ENCODE assay signal across 8 cellular contexts in genomic region chr4:183444953-183445543, GRCh38. TPM values are rescaled to one million over a fixed set of nuclear protein-coding genes. Genes with fewer than 3 reads are reported as not detected.
DNase-seq lines count a peak whose midpoint lies in the region; FAIRE-seq and TF ChIP-seq lines count a peak whose summit lies in the region.

No MANE protein-coding gene starts in this region.

- H3K27ac Mint-ChIP-seq in activated CD4-positive, alpha-beta T cell treated with anti-CD3 and anti-CD28 coated beads, Interleukin-2, amount 10 ng/mL, durations not matched to agents 7 days and 5 days: peak overlapping the region; percentile 98
- H3K27ac Mint-ChIP-seq in astrocyte (ENCODE audit: unreplicated experiment): peak overlapping the region; percentile 83

- peaks cover 47% of the 10 kb centered on the region for H3K36me3 Mint-ChIP-seq in activated CD4-positive, alpha-beta T cell treated with anti-CD3 and anti-CD28 coated beads, Interleukin-2, amount 10 ng/mL, durations not matched to agents 7 days and 5 days (ENCODE audit: low read depth)
- H3K36me3 Mint-ChIP-seq in astrocyte (ENCODE audit: low read depth, unreplicated experiment): peaks cover 9% of the 10 kb centered on the region

- H3K79me2 ChIP-seq in astrocyte (ENCODE audit: insufficient read depth, low read length): peaks cover 36% of the 10 kb centered on the region

- H3K27me3 ChIP-seq in H7 (ENCODE audit: control insufficient read depth, insufficient read depth, low read length) (no peaks in the 10 kb centered on the region), MG63 (no peaks in the 10 kb centered on the region), astrocyte (ENCODE audit: insufficient read depth, low read length) (no peaks in the 10 kb centered on the region), iPS-20b (ENCODE audit: insufficient read depth, low read length) (no peaks in the 10 kb centered on the region)

- H3K9ac ChIP-seq in astrocyte (ENCODE audit: low read length) (peak overlapping the region; percentile 96), iPS-20b (ENCODE audit: low read depth, low read length) (peak overlapping the region; percentile 95)

- H3K27ac ChIP-seq in astrocyte (ENCODE audit: low read depth, low read length) (peak overlapping the region; percentile 96), iPS-20b (ENCODE audit: low read length) (peak overlapping the region; percentile 85)

- peak overlapping the region; percentile 98 for H3K4me2 ChIP-seq in astrocyte (ENCODE audit: low read length)

- peak overlapping the region; percentile 98 for H3K4me3 ChIP-seq in H7 (ENCODE audit: insufficient read depth, low read depth, low read length)
- H3K4me3 ChIP-seq in MG63: peak overlapping the region; percentile 86
- H3K4me3 ChIP-seq in astrocyte (ENCODE audit: insufficient read depth, low read depth, low read length): peak overlapping the region; percentile 85
- H3K4me3 ChIP-seq in iPS-20b (ENCODE audit: low read length): peak overlapping the region; percentile 98

- FAIRE-seq in astrocyte (lab: Jason Lieb, UNC): no peak

- no peaks in the 10 kb centered on the region for H3K9me3 Mint-ChIP-seq in activated CD4-positive, alpha-beta T cell treated with anti-CD3 and anti-CD28 coated beads, Interleukin-2, amount 10 ng/mL, durations not matched to agents 7 days and 5 days
- no peaks in the 10 kb centered on the region for H3K9me3 Mint-ChIP-seq in astrocyte (ENCODE audit: unreplicated experiment)

- H3K9me3 ChIP-seq in MG63 (no peaks in the 10 kb centered on the region), astrocyte (ENCODE audit: insufficient read depth, low read depth, low read length) (no peaks in the 10 kb centered on the region), iPS-20b (ENCODE audit: insufficient read depth, low read depth, low read length) (no peaks in the 10 kb centered on the region)

- TF ChIP-seq CTCF in astrocyte (IDR thresholded peaks at IDR 0.05; ENCODE audit: insufficient read depth, low read depth, low read length): no peak

- H3K4me1 Mint-ChIP-seq in activated CD4-positive, alpha-beta T cell treated with anti-CD3 and anti-CD28 coated beads, Interleukin-2, amount 10 ng/mL, durations not matched to agents 7 days and 5 days: peaks cover 51% of the 10 kb centered on the region
- H3K4me1 Mint-ChIP-seq in astrocyte (ENCODE audit: low read depth, unreplicated experiment): peaks cover 19% of the 10 kb centered on the region

- CTCF ChIA-PET in activated CD4-positive, alpha-beta T cell treated with anti-CD3 and anti-CD28 coated beads, Interleukin-2, amount 10 ng/mL, durations not matched to agents 7 days and 5 days (lab: Charles Lee): interaction anchor here (0.7 to 1.4 kb wide), 2 partner anchors 8 to 19 kb away, joined by 3 to 5 read pairs; no protein-coding TSS in a partner anchor

- no peak for DNase-seq in activated CD4-positive, alpha-beta T cell treated with anti-CD3 and anti-CD28 coated beads, Interleukin-2, amount 10 ng/mL, durations not matched to agents 7 days and 5 days
- DNase-seq in activated CD4-positive, alpha-beta T cell treated with anti-CD3 and anti-CD28 coated beads for 4 hours: no peak
- DNase-seq in H7 (peak; percentile 85), MG63 (peak; percentile 22), astrocyte (ENCODE audit: low read depth) (no peak), NCI-H1048 (lab: John Stamatoyannopoulos, UW) (no peak)
- peak; percentile 33 for DNase-seq in stimulated activated CD8-positive, alpha-beta memory T cell treated with anti-CD3 and anti-CD28 coated beads, Interleukin-15, amount 100 ng/mL, for 48 hours (ENCODE audit: low read depth in 2 of 2)

- H2AFZ ChIP-seq in astrocyte (ENCODE audit: low read depth, low read length): peak overlapping the region; percentile 67

- POLR2A ChIA-PET in activated CD4-positive, alpha-beta T cell treated with anti-CD3 and anti-CD28 coated beads, Interleukin-2, amount 10 ng/mL, durations not matched to agents 7 days and 5 days (lab: Charles Lee): interaction anchor here (0.5 kb wide), 1 partner anchor 56 kb away, joined by 3 read pairs; no protein-coding TSS in a partner anchor

- H3K36me3 ChIP-seq in H7 (replicated peaks; ENCODE audit: control insufficient read depth, insufficient read depth, low read length) (peaks cover 17% of the 10 kb centered on the region), MG63 (peaks cover 43% of the 10 kb centered on the region), astrocyte (ENCODE audit: insufficient read depth, low read length) (peaks cover 18% of the 10 kb centered on the region), iPS-20b (ENCODE audit: insufficient read depth, low read depth, low read length) (peaks cover 44% of the 10 kb centered on the region)

- no peaks in the 10 kb centered on the region for H3K27me3 Mint-ChIP-seq in activated CD4-positive, alpha-beta T cell treated with anti-CD3 and anti-CD28 coated beads, Interleukin-2, amount 10 ng/mL, durations not matched to agents 7 days and 5 days
- no peaks in the 10 kb centered on the region for H3K27me3 Mint-ChIP-seq in astrocyte (ENCODE audit: low read depth, unreplicated experiment)

- peak overlapping the region; percentile 93 for H3K4me3 Mint-ChIP-seq in activated CD4-positive, alpha-beta T cell treated with anti-CD3 and anti-CD28 coated beads, Interleukin-2, amount 10 ng/mL, durations not matched to agents 7 days and 5 days
- peak overlapping the region; percentile 96 for H3K4me3 Mint-ChIP-seq in astrocyte (ENCODE audit: unreplicated experiment)

- H3K4me1 ChIP-seq in astrocyte (ENCODE audit: insufficient read depth, low read length): peaks cover 30% of the 10 kb centered on the region
- H3K4me1 ChIP-seq in iPS-20b (ENCODE audit: insufficient read depth, low read length): no peaks in the 10 kb centered on the region; the same call in 1 of the 2 replicates

- peaks cover 28% of the 10 kb centered on the region for H4K20me1 ChIP-seq in astrocyte (ENCODE audit: insufficient read depth, low read length)

RNA-seq across cellular contexts. Expression of gene CDKN2AIP, which starts 0.6 kb away (rescaled TPM):
- 10 to 100 TPM; 28.2 to 30.2 TPM for total RNA-seq in activated CD4-positive, alpha-beta T cell treated with anti-CD3 and anti-CD28 coated beads, Interleukin-2, amount 10 ng/mL, durations not matched to agents 7 days and 5 days
- total RNA-seq in H7 (2014; rRNA removed; shearing (Covaris generic)): 17.0 and 19.7 TPM in 2 replicates
- 14.4 and 15.1 TPM in 2 replicates for total RNA-seq in MG63 (2014; rRNA removed; shearing (Covaris generic); ENCODE audit: low replicate concordance)
- 9.6 and 11.6 TPM in 2 replicates for total RNA-seq in astrocyte

RNA-seq across cellular contexts. Expression of gene ING2, which starts 59.8 kb away (rescaled TPM):
- total RNA-seq in activated CD4-positive, alpha-beta T cell treated with anti-CD3 and anti-CD28 coated beads, Interleukin-2, amount 10 ng/mL, durations not matched to agents 7 days and 5 days: 10 to 100 TPM; 11.5 to 12.8 TPM
- 12.0 and 16.9 TPM in 2 replicates for total RNA-seq in H7 (2014; rRNA removed; shearing (Covaris generic))
- total RNA-seq in MG63 (2014; rRNA removed; shearing (Covaris generic); ENCODE audit: low replicate concordance): 8.0 and 20.0 TPM in 2 replicates
- total RNA-seq in astrocyte: 10.2 and 10.3 TPM in 2 replicates

Comparison
In these comparisons a context has a peak if more than half of its experiments do, and no peak if none do; other contexts are left out.
1. DNase-seq: peak in H7 (single experiment), MG63 (single experiment) and stimulated activated CD8-positive, alpha-beta memory T cell treated with anti-CD3 and anti-CD28 coated beads, Interleukin-15, amount 100 ng/mL, for 48 hours (2 of 2); none in activated CD4-positive, alpha-beta T cell treated with anti-CD3 and anti-CD28 coated beads, Interleukin-2, amount 10 ng/mL, durations not matched to agents 7 days and 5 days (single experiment), activated CD4-positive, alpha-beta T cell treated with anti-CD3 and anti-CD28 coated beads for 4 hours (0 of 2), astrocyte (single experiment) and NCI-H1048 (single experiment).
2. Peak in every context shown above with its lines, with median percentiles within 50 percentile points of each other: H3K4me3 ChIP-seq.